10 cellular contexts compared by ENCODE assay signal in genomic region chr2:74515271-74516069, GRCh38. TPM values are rescaled to one million over a fixed set of nuclear protein-coding genes. Genes with fewer than 3 reads are reported as not detected.
DNase-seq lines count a peak whose midpoint lies in the region; ATAC-seq lines count a peak whose summit lies in the region.
"Had no signal": no experiment of that assay in that cellular context is flagged by ENCODE, and none has a peak within 500 bp of the region (broad histone marks: within the 10 kb centered on the region; RNA-seq: fewer than 3 reads in every experiment).

No MANE protein-coding gene starts in this region.

- no peak overlapping the region for H3K27ac Mint-ChIP-seq in activated CD8-positive, alpha-beta T cell treated with anti-CD3 and anti-CD28 coated beads, Interleukin-2, amount 10 ng/mL, durations not matched to agents 7 days and 5 days
- no peak overlapping the region for H3K27ac Mint-ChIP-seq in immature natural killer cell
- no peak overlapping the region for H3K27ac Mint-ChIP-seq in stimulated activated effector memory CD8-positive, alpha-beta T cell treated with anti-CD3 and anti-CD28 coated beads, Interleukin-12 subunit alpha, Interleukin-12 subunit beta, amount 100 ng/mL, for 72 hours

- peaks cover 28% of the 10 kb centered on the region for H3K4me1 Mint-ChIP-seq in activated CD8-positive, alpha-beta T cell treated with anti-CD3 and anti-CD28 coated beads, Interleukin-2, amount 10 ng/mL, durations not matched to agents 7 days and 5 days (ENCODE audit: low read depth)
- peaks cover 16 to 19% of the 10 kb centered on the region in 2 donors for H3K4me1 Mint-ChIP-seq in immature natural killer cell
- H3K4me1 Mint-ChIP-seq in stimulated activated effector memory CD8-positive, alpha-beta T cell treated with anti-CD3 and anti-CD28 coated beads, Interleukin-12 subunit alpha, Interleukin-12 subunit beta, amount 100 ng/mL, for 72 hours: peaks cover 16% of the 10 kb centered on the region

- ATAC-seq in activated CD8-positive, alpha-beta T cell treated with anti-CD3 and anti-CD28 coated beads, Interleukin-2, amount 10 ng/mL, durations not matched to agents 7 days and 5 days: peak; percentile 18
- ATAC-seq in stimulated activated effector memory CD8-positive, alpha-beta T cell treated with anti-CD3 and anti-CD28 coated beads, Interleukin-12 subunit alpha, Interleukin-12 subunit beta, amount 100 ng/mL, for 72 hours: no peak

- peaks cover 6% of the 10 kb centered on the region for H3K36me3 Mint-ChIP-seq in activated CD8-positive, alpha-beta T cell treated with anti-CD3 and anti-CD28 coated beads, Interleukin-2, amount 10 ng/mL, durations not matched to agents 7 days and 5 days (ENCODE audit: low read depth)
- H3K36me3 Mint-ChIP-seq in immature natural killer cell: peaks cover 0 to 6% (median 0%) of the 10 kb centered on the region in 3 donors
- no peaks in the 10 kb centered on the region for H3K36me3 Mint-ChIP-seq in stimulated activated effector memory CD8-positive, alpha-beta T cell treated with anti-CD3 and anti-CD28 coated beads, Interleukin-12 subunit alpha, Interleukin-12 subunit beta, amount 100 ng/mL, for 72 hours

- peak overlapping the region; percentile 70 for H3K4me3 Mint-ChIP-seq in activated CD8-positive, alpha-beta T cell treated with anti-CD3 and anti-CD28 coated beads, Interleukin-2, amount 10 ng/mL, durations not matched to agents 7 days and 5 days
- H3K4me3 Mint-ChIP-seq in immature natural killer cell: peak overlapping the region; percentile 18 to 72 (median 69)
- peak overlapping the region; percentile 73 for H3K4me3 Mint-ChIP-seq in stimulated activated effector memory CD8-positive, alpha-beta T cell treated with anti-CD3 and anti-CD28 coated beads, Interleukin-12 subunit alpha, Interleukin-12 subunit beta, amount 100 ng/mL, for 72 hours

- DNase-seq in DMS53 (lab: John Stamatoyannopoulos, UW): peak; percentile 80
- no peak for DNase-seq in DMS53 treated with DMSO at 0.1 percent for 48 hours (lab: John Stamatoyannopoulos, UW; ENCODE audit: unreplicated experiment)
- DNase-seq in activated CD8-positive, alpha-beta T cell treated with anti-CD3 and anti-CD28 coated beads, Interleukin-2, amount 10 ng/mL, durations not matched to agents 7 days and 5 days: no peak
- DNase-seq in immature natural killer cell: no peak
- no peak for DNase-seq in stimulated activated effector memory CD8-positive, alpha-beta T cell treated with anti-CD3 and anti-CD28 coated beads, Interleukin-12 subunit alpha, Interleukin-12 subunit beta, amount 100 ng/mL, for 72 hours (ENCODE audit: low spot score in 2 of 2)
- DNase-seq in NCI-H1694 treated with DMSO at 0.1 percent for 48 hours (lab: John Stamatoyannopoulos, UW): no peak
- no peak for DNase-seq in LoVo (ENCODE audit: low spot score)
- DNase-seq in occipital lobe (lab: John Stamatoyannopoulos, UW): no peak
- DNase-seq: NCI-H1105 had no signal

- CTCF ChIA-PET in activated CD8-positive, alpha-beta T cell treated with anti-CD3 and anti-CD28 coated beads, Interleukin-2, amount 10 ng/mL, durations not matched to agents 7 days and 5 days (lab: Charles Lee): interaction anchor here (1.2 to 1.9 kb wide), 2 partner anchors 11 to 15 kb away, joined by 4 to 7 read pairs; partner anchors contain the start of gene DQX1

- POLR2A ChIA-PET in activated CD8-positive, alpha-beta T cell treated with anti-CD3 and anti-CD28 coated beads, Interleukin-2, amount 10 ng/mL, durations not matched to agents 7 days and 5 days (lab: Charles Lee): interaction anchor here (0.7 to 2.1 kb wide), 4 partner anchors 9 to 12 kb away, joined by 3 to 6 read pairs (median 4); partner anchors contain the start of genes DQX1 and PCGF1

- no peaks in the 10 kb centered on the region for H3K9me3 Mint-ChIP-seq in activated CD8-positive, alpha-beta T cell treated with anti-CD3 and anti-CD28 coated beads, Interleukin-2, amount 10 ng/mL, durations not matched to agents 7 days and 5 days (ENCODE audit: insufficient read depth)
- H3K9me3 Mint-ChIP-seq in immature natural killer cell: peaks cover 0 to 4% (median 0%) of the 10 kb centered on the region in 6 donors
- no peaks in the 10 kb centered on the region for H3K9me3 Mint-ChIP-seq in stimulated activated effector memory CD8-positive, alpha-beta T cell treated with anti-CD3 and anti-CD28 coated beads, Interleukin-12 subunit alpha, Interleukin-12 subunit beta, amount 100 ng/mL, for 72 hours

- peaks cover 79% of the 10 kb centered on the region for H3K27me3 Mint-ChIP-seq in activated CD8-positive, alpha-beta T cell treated with anti-CD3 and anti-CD28 coated beads, Interleukin-2, amount 10 ng/mL, durations not matched to agents 7 days and 5 days (ENCODE audit: low read depth)
- peaks cover 40 to 42% (median 40%) of the 10 kb centered on the region in 3 donors for H3K27me3 Mint-ChIP-seq in immature natural killer cell (ENCODE audit: low read depth in 3 of 3)

RNA-seq across cellular contexts. Expression of gene TLX2, which starts 1.2 kb away (rescaled TPM):
- under 1 TPM; 0.34 to 0.44 TPM for total RNA-seq in activated CD8-positive, alpha-beta T cell treated with anti-CD3 and anti-CD28 coated beads, Interleukin-2, amount 10 ng/mL, durations not matched to agents 7 days and 5 days
- polyA plus RNA-seq in immature natural killer cell: not detected
- total RNA-seq in occipital lobe: not detected

RNA-seq across cellular contexts. Expression of gene PCGF1, which starts 8.0 kb away (rescaled TPM):
- 10 to 100 TPM; 20.3 to 28.5 TPM for total RNA-seq in activated CD8-positive, alpha-beta T cell treated with anti-CD3 and anti-CD28 coated beads, Interleukin-2, amount 10 ng/mL, durations not matched to agents 7 days and 5 days
- 10 to 100 TPM; 18.8 to 22.8 (median 19.5) TPM for polyA plus RNA-seq in immature natural killer cell
- 6.4 TPM for total RNA-seq in occipital lobe

RNA-seq across cellular contexts. Expression of gene DQX1, which starts 10.6 kb away (rescaled TPM):
- total RNA-seq in activated CD8-positive, alpha-beta T cell treated with anti-CD3 and anti-CD28 coated beads, Interleukin-2, amount 10 ng/mL, durations not matched to agents 7 days and 5 days: under 1 TPM; 0.18 TPM
- not detected for polyA plus RNA-seq in immature natural killer cell
- total RNA-seq in occipital lobe: not detected
- total RNA-seq: gastroesophageal sphincter had no signal

RNA-seq across cellular contexts. Expression of gene AUP1, which starts 14.0 kb away (rescaled TPM):
- total RNA-seq in activated CD8-positive, alpha-beta T cell treated with anti-CD3 and anti-CD28 coated beads, Interleukin-2, amount 10 ng/mL, durations not matched to agents 7 days and 5 days: 100 to 1,000 TPM; 119 to 123 TPM
- polyA plus RNA-seq in immature natural killer cell: 100 to 1,000 TPM; 107 to 126 (median 118) TPM
- 40.4 TPM for total RNA-seq in occipital lobe

RNA-seq across cellular contexts. Expression of gene HTRA2, which starts 14.3 kb away (rescaled TPM):
- 10 to 100 TPM; 48.0 to 49.4 TPM for total RNA-seq in activated CD8-positive, alpha-beta T cell treated with anti-CD3 and anti-CD28 coated beads, Interleukin-2, amount 10 ng/mL, durations not matched to agents 7 days and 5 days
- 10 to 100 TPM; 26.5 to 27.2 (median 27.0) TPM for polyA plus RNA-seq in immature natural killer cell
- 56.3 TPM for total RNA-seq in occipital lobe
